Comparison of ENCODE assay signal across 8 cellular contexts in genomic region chr21:45972716-45973474, GRCh38. TPM values are rescaled to one million over a fixed set of nuclear protein-coding genes. Genes with fewer than 3 reads are reported as not detected.
DNase-seq lines count a peak whose midpoint lies in the region; ATAC-seq, FAIRE-seq and TF ChIP-seq lines count a peak whose summit lies in the region.

No MANE protein-coding gene starts in this region.

- DNase-seq in AG09309 (ENCODE audit: low read depth) (no peak), body of pancreas (peak; percentile 45 to 55 (median 52)), HepG2 (ENCODE audit: low spot score) (no peak), testis (peak; percentile 74), kidney tubule cell (ENCODE audit: low spot score) (no peak)
- DNase-seq in activated effector memory CD4-positive, alpha-beta T cell treated with anti-CD3 and anti-CD28 coated beads, Interleukin-2, amount 50 U/mL, for 16 hours, result no peak

- H3K27ac ChIP-seq in HUES6 (ENCODE audit: low read depth, low read length), result peak overlapping the region; percentile 89; the same call in 1 of the 2 replicates
- peak overlapping the region; percentile 36 to 70 (median 56) for H3K27ac ChIP-seq in body of pancreas
- H3K27ac ChIP-seq in HepG2 (ENCODE audit: extremely low read length, insufficient read depth, low read length), result no peak overlapping the region
- H3K27ac ChIP-seq in testis, result peak overlapping the region; percentile 75 to 82

- H4K20me1 ChIP-seq in HepG2 (ENCODE audit: insufficient read depth, low read length), result no peaks in the 10 kb centered on the region

- no TSS peak for BruUV-seq in HepG2 (replicated peaks; lab: Mats Ljungman, UMichigan)

- TF ChIP-seq RAD21 in HepG2 (CRISPR knock-in tag; IDR thresholded peaks at IDR 0.05), result no peak

- 0 out of 2 replicates have a peak, but pooled peaks cover 6% of the 10 kb centered on the region for H3K27me3 ChIP-seq in HUES6 (ENCODE audit: control insufficient read depth, insufficient read depth, low read length)
- peaks cover 0 to 15% of the 10 kb centered on the region in 2 donors for H3K27me3 ChIP-seq in body of pancreas
- H3K27me3 ChIP-seq in HepG2 (ENCODE audit: control insufficient read depth in 1 of 2, insufficient read depth in 2 of 2, low read length in 2 of 2), result peaks cover 19 to 46% of the 10 kb centered on the region in 2 experiments
- no peaks in the 10 kb centered on the region for H3K27me3 ChIP-seq in testis

- no peak overlapping the region for H2AFZ ChIP-seq in HepG2 (ENCODE audit: low read length)

- CTCF ChIA-PET in HepG2 (lab: Yijun Ruan, JAX; ENCODE audit: low intra/inter-chr PET ratio, low total read pairs), result no interaction called here

- TF ChIP-seq POLR2A in body of pancreas (IDR thresholded peaks at IDR 0.05) (no peak), HepG2 (IDR thresholded peaks at IDR 0.05; ENCODE audit: insufficient read depth in 1 of 2, low read depth in 2 of 2, low read length in 2 of 2) (no peak), testis (IDR thresholded peaks at IDR 0.05) (no peak)

- no peaks in the 10 kb centered on the region for H3K79me2 ChIP-seq in HepG2 (ENCODE audit: insufficient read depth, low read length)

- POLR2A ChIA-PET in HepG2 (lab: Yijun Ruan, JAX), result interaction anchor here (0.8 to 1.6 kb wide), 5 partner anchors 20 to 352 kb away, joined by 3 to 7 read pairs (median 3); no protein-coding TSS in a partner anchor

- no peak for FAIRE-seq in HepG2 (lab: Jason Lieb, UNC)

- H3K9ac ChIP-seq in HUES6 (ENCODE audit: low read length) (peak overlapping the region; percentile 82), HepG2 (ENCODE audit: insufficient read depth, low read depth, low read length) (peak overlapping the region; percentile 33; the same call in 1 of the 2 replicates)

- intact Hi-C loops in body of pancreas (cut with DNase I), result no loop called here
- intact Hi-C loops in HepG2 (cut with micrococcal nuclease; ENCODE audit: unreplicated experiment), result loop anchor here (5.0 to 10.0 kb wide), 2 partner anchors 174 to 222 kb away; no protein-coding TSS in a partner anchor
- intact Hi-C loops in testis (cut with DNase I; ENCODE audit: low total_unique reads), result loop anchor here (5.0 kb wide), 1 partner anchor 124 kb away; the partner anchor contains the start of gene COL6A2

- no peaks in the 10 kb centered on the region for H3K9me3 ChIP-seq in HUES6 (ENCODE audit: control insufficient read depth, insufficient read depth, low read depth, low read length)
- no peaks in the 10 kb centered on the region for H3K9me3 ChIP-seq in body of pancreas
- H3K9me3 ChIP-seq in HepG2 (ENCODE audit: low read length), result no peaks in the 10 kb centered on the region
- no peaks in the 10 kb centered on the region for H3K9me3 ChIP-seq in testis

- H3K36me3 ChIP-seq in HUES6 (ENCODE audit: control insufficient read depth, insufficient read depth, low read length) (no peaks in the 10 kb centered on the region), body of pancreas (replicated peaks in 1 of 2; ENCODE audit: insufficient read depth in 1 of 2, low read depth in 2 of 2) (no peaks in the 10 kb centered on the region), HepG2 (replicated peaks in 1 of 2; ENCODE audit: control insufficient read depth in 1 of 2, insufficient read depth in 2 of 2, low read length in 2 of 2) (no peaks in the 10 kb centered on the region), testis (ENCODE audit: low read depth, missing control alignments) (no peaks in the 10 kb centered on the region)

- H3K4me2 ChIP-seq in HepG2 (ENCODE audit: low read depth, low read length), result peak overlapping the region; percentile 76

- WGBS in body of pancreas, 2 donors, result 0 to 8% methylated on average over 7 to 51 of the region's 58 CpGs
- WGBS in HepG2 (ENCODE audit: low lambda C conversion rate), result 52% methylated on average over 5 of the region's 58 CpGs
- 0 to 2% methylated on average over 8 to 33 of the region's 58 CpGs for WGBS in testis, 2 donors

- H3K4me3 ChIP-seq in AG09309 (ENCODE audit: control insufficient read depth, low read depth, low read length) (peak overlapping the region; percentile 50), HUES6 (ENCODE audit: low read depth, low read length) (peak overlapping the region; percentile 65), body of pancreas (no peak overlapping the region), HepG2 (replicated peaks in 1 of 3; ENCODE audit: insufficient read depth in 1 of 3, low read depth in 2 of 3, low read length in 3 of 3) (peak overlapping the region; percentile 48 to 75 (median 52)), testis (peak overlapping the region; percentile 29 to 58)

- in situ Hi-C loops in HepG2 (cut with HindIII; ENCODE audit: extremely low pct_ligation_motif_present, low pct_unique_long_range_greater_than_20kb), result loop anchor here (5.0 to 10.0 kb wide), 3 partner anchors 149 to 312 kb away; partner anchors contain the start of genes LSS, MCM3AP and YBEY

- TF ChIP-seq EP300 in HepG2 (IDR thresholded peaks at IDR 0.05; ENCODE audit: low read depth in 2 of 2, low read length in 2 of 2) (no peak), HepG2 (CRISPR knock-in tag; IDR thresholded peaks at IDR 0.05; ENCODE audit: borderline replicate concordance) (no peak)

- H3K4me1 ChIP-seq in HUES6 (ENCODE audit: control insufficient read depth, insufficient read depth, low read length) (peaks cover 34% of the 10 kb centered on the region), body of pancreas (peaks cover 31% of the 10 kb centered on the region), HepG2 (ENCODE audit: insufficient read depth, low read length) (peaks cover 31% of the 10 kb centered on the region), testis (peaks cover 49% of the 10 kb centered on the region)

- TF ChIP-seq CTCF in AG09309 (IDR thresholded peaks at IDR 0.05; ENCODE audit: control insufficient read depth, insufficient read depth, low read depth, low read length, missing control alignments) (no peak), body of pancreas (IDR thresholded peaks at IDR 0.05) (no peak), HepG2 (CRISPR knock-in tag; IDR thresholded peaks at IDR 0.05) (no peak), testis (IDR thresholded peaks at IDR 0.05) (peak in 1 of 3 experiments; percentile 1)

- ATAC-seq in body of pancreas, result peak; percentile 40
- peak; percentile 10 for ATAC-seq in HepG2
- no peak for ATAC-seq in GM21515 (IDR thresholded peaks at IDR 0.05; ENCODE audit: unreplicated experiment)

TF ChIP-seq in HepG2, 621 proteins besides CTCF, POLR2A, EP300 and RAD21 (continues in another document):
- TF ChIP-seq NR2C2 (CRISPR knock-in tag; IDR thresholded peaks at IDR 0.05; ENCODE audit: borderline replicate concordance), result peak; percentile 23; the same call in 1 of the 2 replicates
- peak; percentile 53; the same call in 1 of the 2 replicates for TF ChIP-seq GABPB1 (CRISPR knock-in tag; IDR thresholded peaks at IDR 0.05)
- TF ChIP-seq PRMT3 (CRISPR knock-in tag; IDR thresholded peaks at IDR 0.05; ENCODE audit: borderline replicate concordance, low read depth), result no peak

RNA-seq across cellular contexts. Expression of gene COL6A1, which starts 8.7 kb away (rescaled TPM):
- total RNA-seq in body of pancreas, result 100 to 1,000 TPM; 112 to 314 TPM
- 0.46 and 3.1 TPM in 2 replicates for total RNA-seq in HepG2 (2016; rRNA removed; fragmentation: Illumina TruSeq; extraction: Trizol)
- total RNA-seq in HepG2 (2016; cell fraction: cytosol; rRNA removed; fragmentation: Illumina TruSeq; extraction: Trizol; ENCODE audit: low read depth), result 0.09 and 0.40 TPM in 2 replicates
- 0.55 and 4.3 TPM in 2 replicates for total RNA-seq in HepG2 (2016; cell fraction: insoluble cytoplasmic fraction; rRNA removed; fragmentation: Illumina TruSeq; extraction: Trizol)
- 0.28 and 0.41 TPM in 2 replicates for total RNA-seq in HepG2 (2016; cell fraction: membrane; rRNA removed; fragmentation: Illumina TruSeq; extraction: Trizol)
- total RNA-seq in HepG2 (2016; cell fraction: nucleus; rRNA removed; fragmentation: Illumina TruSeq; extraction: Trizol), result 4.1 and 6.4 TPM in 2 replicates
- polyA plus RNA-seq in HepG2 (2011; rRNA removed), result 4.8 and 9.8 TPM in 2 replicates
- 2.4 TPM in 2 replicates for polyA plus RNA-seq in HepG2 (2011; cell fraction: cytosol; rRNA removed)
- polyA plus RNA-seq in HepG2 (2011; cell fraction: nucleus; rRNA removed), result 190 and 201 TPM in 2 replicates
- polyA plus RNA-seq in HepG2 (2012), result 10.0 and 14.2 TPM in 2 replicates
- 0.17 TPM in 2 replicates for polyA plus RNA-seq in HepG2 (2016; cell fraction: cytosol; fragmentation: Illumina TruSeq; extraction: Trizol; ENCODE audit: low read depth)
- 0.58 and 1.7 TPM in 2 replicates for polyA plus RNA-seq in HepG2 (2016; cell fraction: insoluble cytoplasmic fraction; fragmentation: Illumina TruSeq; extraction: Trizol; ENCODE audit: low read depth)
- 0.13 and 0.28 TPM in 2 replicates for polyA plus RNA-seq in HepG2 (2016; cell fraction: membrane; fragmentation: Illumina TruSeq; extraction: Trizol; ENCODE audit: low read depth)
- 20.5 and 25.0 TPM in 2 replicates for polyA plus RNA-seq in HepG2 (2016; cell fraction: nucleus; fragmentation: Illumina TruSeq; extraction: Trizol; ENCODE audit: insufficient read depth, low read depth)
- polyA minus RNA-seq in HepG2 (2011; rRNA and poly(A)+ RNA removed; ENCODE audit: low replicate concordance), result 0.07 and 11.2 TPM in 2 replicates
- polyA minus RNA-seq in HepG2 (2011; cell fraction: cytosol; rRNA and poly(A)+ RNA removed), result 1.1 and 1.8 TPM in 2 replicates
- 3.9 and 6.7 TPM in 2 replicates for polyA minus RNA-seq in HepG2 (2011; cell fraction: nucleus; rRNA and poly(A)+ RNA removed)
- total RNA-seq in testis, result 100 to 1,000 TPM; 166 to 178 TPM
- polyA plus RNA-seq in testis (ENCODE audit: insufficient read depth, low read depth, low replicate concordance), result 197 TPM

Comparison
In these comparisons a context has a peak if more than half of its experiments do, and no peak if none do; other contexts are left out.
1. DNase-seq: peak in body of pancreas (4 of 4) and testis (single experiment); none in AG09309 (single experiment), HepG2 (single experiment), kidney tubule cell (single experiment) and activated effector memory CD4-positive, alpha-beta T cell treated with anti-CD3 and anti-CD28 coated beads, Interleukin-2, amount 50 U/mL, for 16 hours (single experiment).
2. H3K4me3 ChIP-seq: peak in AG09309 (single experiment), HUES6 (single experiment), HepG2 (3 of 3) and testis (2 of 2); none in body of pancreas (0 of 2).
3. RNA of gene COL6A1, which starts 8.7 kb away (total RNA-seq): 112 to 314 TPM in body of pancreas and 166 to 178 TPM in testis; 0.09 to 6.4 TPM in HepG2; every median in the first group is over 10 times any median in the second.